8 cellular contexts compared by ENCODE assay signal in the genomic region with DNA sequence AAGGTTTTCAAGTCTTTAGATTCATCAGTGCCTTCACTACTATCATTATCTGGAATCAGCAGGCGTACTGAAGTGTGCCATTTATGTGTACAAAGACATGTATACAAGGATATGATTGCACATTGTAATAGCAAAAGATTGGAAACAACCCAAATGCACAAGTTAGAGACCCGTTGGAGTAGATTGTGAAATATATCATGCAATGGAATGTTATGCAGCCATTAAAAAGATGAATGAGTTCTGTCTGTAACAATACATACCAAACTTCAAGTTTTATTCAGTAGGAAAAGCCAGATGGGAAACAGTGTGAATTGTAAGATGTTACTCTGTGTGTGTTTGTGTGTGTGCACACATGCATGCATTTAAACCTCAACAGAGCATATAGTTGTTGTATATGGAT.
"Had no signal": no experiment of that assay in that cellular context is flagged by ENCODE, and none has a peak within 500 bp of the region (broad histone marks: within the 10 kb centered on the region; RNA-seq: fewer than 3 reads in every experiment).

No MANE protein-coding gene starts in this region.

- DNase-seq: GM23248, H9, HCEC 1CT, HFFc6, Karpas-422, KBM-7 had no signal

- H3K4me3 Mint-ChIP-seq: H9, HFFc6 had no signal

- H3K27ac Mint-ChIP-seq: H9, HFFc6 had no signal

- H3K9ac ChIP-seq: GM23248, KMS-11 had no signal

- H3K4me2 ChIP-seq: KMS-11 had no signal

- H3K27ac ChIP-seq: GM23248, HL-60, KMS-11 had no signal

- H2AFZ ChIP-seq: GM23248 had no signal

- H3K4me3 ChIP-seq: GM23248 had no signal
